10 cellular contexts compared by ENCODE assay signal in genomic region chr19:36257512-36257876, GRCh38. TPM values are rescaled to one million over a fixed set of nuclear protein-coding genes. Genes with fewer than 3 reads are reported as not detected.
DNase-seq lines count a peak whose midpoint lies in the region; ATAC-seq lines count a peak whose summit lies in the region.
"Had no signal": no experiment of that assay in that cellular context is flagged by ENCODE, and none has a peak within 500 bp of the region (broad histone marks: within the 10 kb centered on the region; RNA-seq: fewer than 3 reads in every experiment).

No MANE protein-coding gene starts in this region.

- intact Hi-C loops in head of caudate nucleus (cut with DNase I) (no loop called here), posterior cingulate gyrus (cut with DNase I) (no loop called here)

- peak; percentile 41 for DNase-seq in Ammon's horn (ENCODE audit: low spot score)
- DNase-seq in RPMI7951 (ENCODE audit: low read depth): peak; percentile 18
- DNase-seq in head of caudate nucleus: peak in 38 of 42 donors; percentile 11 to 82 (median 56)
- DNase-seq in posterior cingulate gyrus: peak in 8 of 10 donors; percentile 39 to 92 (median 60)
- DNase-seq in SHP77 treated with DMSO at 0.1 percent for 48 hours (lab: John Stamatoyannopoulos, UW): no peak
- DNase-seq: activated CD4-positive, alpha-beta T cell treated with anti-CD3 and anti-CD28 coated beads for 1 hour; NCI-H526 treated with DMSO at 0.1 percent for 48 hours had no signal

- ATAC-seq in GM19463 (IDR thresholded peaks at IDR 0.05; ENCODE audit: unreplicated experiment): no peak
- no peak for ATAC-seq in HG02938 (IDR thresholded peaks at IDR 0.05; ENCODE audit: unreplicated experiment)
- ATAC-seq in GM21360 (IDR thresholded peaks at IDR 0.05; ENCODE audit: unreplicated experiment): no peak

RNA-seq across cellular contexts. Expression of gene ZNF146, which starts 42.6 kb away (rescaled TPM):
- total RNA-seq in RPMI7951 (2014; rRNA removed; shearing (Covaris generic)): 103 and 114 TPM in 2 replicates

RNA-seq across cellular contexts. Expression of gene ZNF565, which starts 43.0 kb away (rescaled TPM):
- 2.6 and 3.6 TPM in 2 replicates for total RNA-seq in RPMI7951 (2014; rRNA removed; shearing (Covaris generic))
